22 cellular contexts compared by ENCODE assay signal in the genomic region with DNA sequence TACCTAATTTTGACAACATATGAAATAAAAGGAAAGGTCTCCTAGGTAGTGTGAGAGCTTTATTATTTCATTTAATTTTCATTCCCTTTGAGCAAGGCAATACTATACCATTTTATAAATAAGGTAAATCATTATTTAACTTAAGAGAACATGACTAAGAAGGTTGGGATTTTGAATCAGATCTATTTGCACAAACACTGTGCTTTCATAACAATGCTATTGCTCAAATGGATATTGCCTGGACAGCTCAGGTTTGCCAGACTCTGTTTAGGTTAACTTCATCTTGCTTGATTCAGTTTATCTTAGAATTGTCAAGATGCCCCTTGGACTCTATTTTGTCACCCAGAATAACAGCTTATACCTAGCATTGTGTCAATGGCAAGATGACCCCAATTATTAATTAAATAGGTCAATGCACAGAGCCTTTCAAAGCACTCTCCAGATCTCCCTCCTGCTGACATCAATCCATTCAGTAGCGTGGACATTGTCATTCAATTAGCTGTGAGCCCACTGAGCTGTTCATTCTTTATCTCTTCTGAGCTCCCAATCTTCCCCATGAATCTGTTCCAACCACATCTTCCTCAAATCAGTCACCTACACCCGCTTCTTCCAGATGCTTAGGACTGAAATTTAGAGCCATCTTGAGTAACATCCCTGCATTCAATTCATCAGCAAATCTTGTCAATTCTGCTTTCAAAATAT. TPM values are rescaled to one million over a fixed set of nuclear protein-coding genes. Genes with fewer than 3 reads are reported as not detected.
A peak's percentile ranks its signal among the peaks of the same experiment; 100 is the strongest.
DNase-seq lines count a peak whose midpoint lies in the region; TF ChIP-seq lines count a peak whose summit lies in the region.
"Had no signal": no experiment of that assay in that cellular context is flagged by ENCODE, and none has a peak within 500 bp of the region (broad histone marks: within the 10 kb centered on the region; RNA-seq: fewer than 3 reads in every experiment).

No MANE protein-coding gene starts in this region.

- DNase-seq in HFFc6 (peak; percentile 16), SK-N-DZ (ENCODE audit: low spot score) (peak; percentile 17), fibroblast of the aortic adventitia (ENCODE audit: low read depth) (peak; percentile 8), retina (peak; percentile 77), HUDEP-2 (lab: John Stamatoyannopoulos, UW; ENCODE audit: unreplicated experiment in 76 of 76) (no peak), T1000 (lab: John Stamatoyannopoulos, UW) (no peak)
- no peak for DNase-seq in stimulated activated naive CD4-positive, alpha-beta T cell (lab: John Stamatoyannopoulos, UW)
- DNase-seq: activated B cell treated with CpG ODN at 0.5 μM for 24 hours; activated CD8-positive, alpha-beta T cell treated with anti-CD3 and anti-CD28 coated beads for 36 hours; amygdala; Caco-2; DND-41; dorsolateral prefrontal cortex; erythroblast; left ventricle myocardium superior; NCI-H1436; NCI-H82; upper lobe of right lung had no signal

- H3K4me1 Mint-ChIP-seq in HFFc6 (ENCODE audit: low read depth), result peaks cover 41% of the 10 kb centered on the region
- H3K4me1 Mint-ChIP-seq: activated B cell treated with CpG ODN at 0.5 μM for 24 hours had no signal

- no peaks in the 10 kb centered on the region for H3K36me3 Mint-ChIP-seq in HFFc6 (ENCODE audit: low read depth)

- no peak overlapping the region for H3K4me3 Mint-ChIP-seq in HFFc6
- H3K4me3 Mint-ChIP-seq: activated B cell treated with CpG ODN at 0.5 μM for 24 hours; activated CD8-positive, alpha-beta T cell treated with anti-CD3 and anti-CD28 coated beads for 36 hours; neural crest cell; T-helper 2 cell treated with Interferon-gamma antibody and Interleukin-4, amounts not matched to agents 5 μg/mL and 100 μg/mL, for 36 hours had no signal

- no peak for TF ChIP-seq CTCF in HFFc6 (IDR thresholded peaks at IDR 0.05)
- TF ChIP-seq CTCF in fibroblast of the aortic adventitia (IDR thresholded peaks at IDR 0.05; ENCODE audit: insufficient read depth, low read length), result no peak

- no peaks in the 10 kb centered on the region; the same call in 1 of the 2 replicates for H3K27me3 Mint-ChIP-seq in HFFc6 (ENCODE audit: insufficient read depth)

- H3K9me3 Mint-ChIP-seq in HFFc6, result no peaks in the 10 kb centered on the region
- H3K9me3 Mint-ChIP-seq: activated B cell treated with CpG ODN at 0.5 μM for 24 hours; activated CD8-positive, alpha-beta T cell treated with anti-CD3 and anti-CD28 coated beads for 36 hours; T-helper 2 cell treated with Interferon-gamma antibody and Interleukin-4, amounts not matched to agents 5 μg/mL and 100 μg/mL, for 36 hours had no signal

- H3K4me3 ChIP-seq in fibroblast of the aortic adventitia (ENCODE audit: low read depth, low read length), result no peak overlapping the region
- H3K4me3 ChIP-seq: dorsolateral prefrontal cortex, prostate gland, SJSA1, upper lobe of right lung had no signal

- no peak overlapping the region for H3K27ac Mint-ChIP-seq in HFFc6
- H3K27ac Mint-ChIP-seq: activated B cell treated with CpG ODN at 0.5 μM for 24 hours; activated CD8-positive, alpha-beta T cell treated with anti-CD3 and anti-CD28 coated beads for 36 hours; T-helper 2 cell treated with Interferon-gamma antibody and Interleukin-4, amounts not matched to agents 5 μg/mL and 100 μg/mL, for 36 hours had no signal

RNA-seq across cellular contexts. Expression of gene TMEM30A, which starts 42.1 kb away (rescaled TPM):
- total RNA-seq in HFFc6 (2021; fragmentation: NEBNext Ultra II Directional; extraction: Animal tissue kit (Norgen Biotek cat#: 25700)), result 100 to 1,000 TPM; 154 to 232 (median 192) TPM
- polyA plus RNA-seq in SK-N-DZ (2014; cell fraction: cytosol; rRNA removed), result 49.6 and 50.8 TPM in 2 replicates
- polyA plus RNA-seq in SK-N-DZ (2014; cell fraction: nucleus; rRNA removed), result 24.2 and 24.6 TPM in 2 replicates
- total RNA-seq in fibroblast of the aortic adventitia (ENCODE audit: low replicate concordance), result 93.9 and 136 TPM in 2 replicates

Comparison
In these comparisons a context has a peak if more than half of its experiments do, and no peak if none do; other contexts are left out.
1. DNase-seq: peak in HFFc6 (single experiment), SK-N-DZ (single experiment), fibroblast of the aortic adventitia (single experiment) and retina (single experiment); none in stimulated activated naive CD4-positive, alpha-beta T cell (0 of 6), HUDEP-2 (0 of 76) and T1000 (single experiment).